In the genomic region with DNA sequence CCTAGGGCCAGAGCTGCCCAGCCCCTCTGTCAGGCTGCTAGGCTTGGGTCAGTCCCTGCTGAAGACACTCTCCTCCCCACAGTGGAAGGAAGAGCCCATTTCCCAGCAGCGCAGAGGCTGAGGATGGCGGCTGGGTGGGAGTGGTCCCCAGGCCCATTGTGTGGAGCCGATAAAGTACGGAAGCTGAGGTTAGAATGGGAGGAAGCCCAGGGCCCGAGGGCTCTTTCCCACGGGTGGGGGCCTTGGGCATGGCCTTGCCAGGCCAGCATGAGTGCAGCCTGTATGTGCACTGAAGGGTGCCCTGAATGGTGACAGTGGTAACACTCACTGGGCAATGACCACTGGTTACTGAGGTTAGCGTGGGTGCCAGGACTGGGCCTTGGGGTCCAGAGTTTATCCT, we compare ENCODE assay signal across 16 cellular contexts.
DNase-seq lines count a peak whose midpoint lies in the region; ATAC-seq and TF ChIP-seq lines count a peak whose summit lies in the region.
"Had no signal": no experiment of that assay in that cellular context is flagged by ENCODE, and none has a peak within 500 bp of the region (broad histone marks: within the 10 kb centered on the region; RNA-seq: fewer than 3 reads in every experiment).

No MANE protein-coding gene starts in this region.

- CTCF ChIA-PET in CD8-positive, alpha-beta T cell (lab: Charles Lee) = interaction anchor here (0.9 to 15.1 kb wide), 22 partner anchors 10 to 315 kb away, joined by 3 to 267 read pairs (median 4); a partner anchor contains a TSS
- CTCF ChIA-PET in activated CD8-positive, alpha-beta T cell treated with anti-CD3 and anti-CD28 coated beads for 36 hours (lab: Charles Lee) = interaction anchor here (0.6 to 27.7 kb wide), 11 partner anchors 10 to 315 kb away, joined by 3 to 621 read pairs (median 9); a partner anchor contains a TSS

- H3K27ac Mint-ChIP-seq in CD8-positive, alpha-beta T cell = peak overlapping the region; percentile 16
- peak overlapping the region; percentile 80 for H3K27ac Mint-ChIP-seq in activated CD8-positive, alpha-beta T cell treated with anti-CD3 and anti-CD28 coated beads for 36 hours
- H3K27ac Mint-ChIP-seq: mesothelial cell of epicardium had no signal

- peaks cover 42% of the 10 kb centered on the region for H3K4me1 Mint-ChIP-seq in CD8-positive, alpha-beta T cell (ENCODE audit: low read depth)
- peaks cover 58% of the 10 kb centered on the region for H3K4me1 Mint-ChIP-seq in activated CD8-positive, alpha-beta T cell treated with anti-CD3 and anti-CD28 coated beads for 36 hours (ENCODE audit: low read depth)

- TF ChIP-seq POLR2A in sigmoid colon (IDR thresholded peaks at IDR 0.05) = no peak

- no peak for TF ChIP-seq CTCF in CD8-positive, alpha-beta T cell (IDR thresholded peaks at IDR 0.05)
- TF ChIP-seq CTCF in activated CD8-positive, alpha-beta T cell treated with anti-CD3 and anti-CD28 coated beads for 36 hours (IDR thresholded peaks at IDR 0.05) = no peak
- TF ChIP-seq CTCF in sigmoid colon (IDR thresholded peaks at IDR 0.05) (no peak), GM13977 (IDR thresholded peaks at IDR 0.05; ENCODE audit: extremely low read depth, insufficient read depth, missing control alignments) (no peak)

- H3K4me3 Mint-ChIP-seq in CD8-positive, alpha-beta T cell = no peak overlapping the region
- H3K4me3 Mint-ChIP-seq in activated CD8-positive, alpha-beta T cell treated with anti-CD3 and anti-CD28 coated beads for 36 hours = no peak overlapping the region
- H3K4me3 Mint-ChIP-seq: B cell, mesothelial cell of epicardium had no signal

- H3K36me3 ChIP-seq in CD8-positive, alpha-beta T cell (ENCODE audit: insufficient read depth, low read length) = peaks cover 22% of the 10 kb centered on the region
- peaks cover 0 to 13% (median 1%) of the 10 kb centered on the region in 4 donors for H3K36me3 ChIP-seq in sigmoid colon
- H3K36me3 ChIP-seq: prostate gland had no signal

- H3K27me3 ChIP-seq in CD8-positive, alpha-beta T cell (ENCODE audit: insufficient read depth, low read length) = no peaks in the 10 kb centered on the region
- H3K27me3 ChIP-seq in sigmoid colon = no peaks in the 10 kb centered on the region
- H3K27me3 ChIP-seq: SJSA1, vagina had no signal

- peaks cover 6% of the 10 kb centered on the region for H3K4me1 ChIP-seq in CD8-positive, alpha-beta T cell (ENCODE audit: insufficient read depth, low read length)
- peaks cover 0 to 34% (median 24%) of the 10 kb centered on the region in 4 donors for H3K4me1 ChIP-seq in sigmoid colon

- DNase-seq in CD8-positive, alpha-beta T cell = no peak
- no peak for DNase-seq in activated CD8-positive, alpha-beta T cell treated with anti-CD3 and anti-CD28 coated beads for 36 hours
- DNase-seq in left cardiac atrium = peak; percentile 78
- DNase-seq in sigmoid colon = peak; percentile 53
- no peak for DNase-seq in SKM-1 (lab: John Stamatoyannopoulos, UW; ENCODE audit: unreplicated experiment)
- DNase-seq in GM13977 (ENCODE audit: low spot score) = no peak
- DNase-seq: activated CD4-positive, alpha-beta T cell treated with anti-CD3 and anti-CD28 coated beads for 1 hour; NCI-H1092 had no signal

- in situ Hi-C loops in GM13977 (cut with MboI; ENCODE audit: low pct_unique_long_range_greater_than_20kb, low sequenced_read_pairs, unreplicated experiment) = no loop called here

- no peak overlapping the region for H3K27ac ChIP-seq in CD8-positive, alpha-beta T cell (ENCODE audit: low read depth, low read length)
- peak overlapping the region; percentile 4 to 53 (median 16) for H3K27ac ChIP-seq in sigmoid colon
- H3K27ac ChIP-seq: prostate gland, SJSA1, vagina had no signal

- TF ChIP-seq EP300 in sigmoid colon (IDR thresholded peaks at IDR 0.05) = no peak

- no peaks in the 10 kb centered on the region for H3K9me3 ChIP-seq in CD8-positive, alpha-beta T cell (ENCODE audit: low read length)
- no peaks in the 10 kb centered on the region for H3K9me3 ChIP-seq in sigmoid colon
- H3K9me3 ChIP-seq: prostate gland, SJSA1, vagina had no signal

- no peak overlapping the region for H3K4me3 ChIP-seq in CD8-positive, alpha-beta T cell (ENCODE audit: low read depth, low read length)
- H3K4me3 ChIP-seq in sigmoid colon = no peak overlapping the region
- H3K4me3 ChIP-seq: prostate gland, SJSA1, vagina had no signal

- no peaks in the 10 kb centered on the region for H3K27me3 Mint-ChIP-seq in CD8-positive, alpha-beta T cell (ENCODE audit: low read depth)
- no peaks in the 10 kb centered on the region for H3K27me3 Mint-ChIP-seq in activated CD8-positive, alpha-beta T cell treated with anti-CD3 and anti-CD28 coated beads for 36 hours
- H3K27me3 Mint-ChIP-seq: B cell had no signal

- H3K36me3 Mint-ChIP-seq in CD8-positive, alpha-beta T cell = peaks cover 44% of the 10 kb centered on the region
- peaks cover 32% of the 10 kb centered on the region for H3K36me3 Mint-ChIP-seq in activated CD8-positive, alpha-beta T cell treated with anti-CD3 and anti-CD28 coated beads for 36 hours (ENCODE audit: low read depth)

- H3K9me3 Mint-ChIP-seq in CD8-positive, alpha-beta T cell = no peaks in the 10 kb centered on the region
- H3K9me3 Mint-ChIP-seq in activated CD8-positive, alpha-beta T cell treated with anti-CD3 and anti-CD28 coated beads for 36 hours = no peaks in the 10 kb centered on the region
- H3K9me3 Mint-ChIP-seq: activated naive CD4-positive, alpha-beta T cell treated with anti-CD3 and anti-CD28 coated beads, Interleukin-2, amount 50 U/mL, for 72 hours; mesothelial cell of epicardium had no signal

- 65 to 77% methylated on average over 7 of the region's 7 CpGs for WGBS in sigmoid colon, 2 donors

- no peak for ATAC-seq in CD8-positive, alpha-beta T cell
- ATAC-seq in activated CD8-positive, alpha-beta T cell treated with anti-CD3 and anti-CD28 coated beads for 36 hours = no peak
- ATAC-seq in left cardiac atrium (peak in 1 of 2 donors; percentile 7), GM21423 (IDR thresholded peaks at IDR 0.05; ENCODE audit: unreplicated experiment) (no peak), GM19351 (IDR thresholded peaks at IDR 0.05; ENCODE audit: unreplicated experiment) (no peak)

- intact Hi-C loops in CD8-positive, alpha-beta T cell (cut with DNase I, micrococcal nuclease) = no loop called here
- intact Hi-C loops in activated CD8-positive, alpha-beta T cell treated with anti-CD3 and anti-CD28 coated beads for 36 hours (cut with micrococcal nuclease) = no loop called here
- intact Hi-C loops in left cardiac atrium (cut with DNase I) (loop anchor here (5.0 kb wide), 2 partner anchors 82 to 142 kb away; no protein-coding TSS in a partner anchor), sigmoid colon (cut with DNase I) (loop anchor here (10.0 kb wide), 1 partner anchor 245 kb away; a partner anchor contains a TSS)

- POLR2A ChIA-PET in CD8-positive, alpha-beta T cell (lab: Charles Lee) = interaction anchor here (1.0 to 2.7 kb wide), 3 partner anchors 7 to 83 kb away, joined by 3 to 9 read pairs (median 4); no protein-coding TSS in a partner anchor
- POLR2A ChIA-PET in activated CD8-positive, alpha-beta T cell treated with anti-CD3 and anti-CD28 coated beads for 36 hours (lab: Charles Lee) = interaction anchor here (1.1 to 2.6 kb wide), 2 partner anchors 10 to 11 kb away, joined by 3 to 9 read pairs; no protein-coding TSS in a partner anchor

Comparison
In these comparisons a context has a peak if more than half of its experiments do, and no peak if none do; other contexts are left out.
1. DNase-seq: peak in left cardiac atrium (single experiment) and sigmoid colon (single experiment); none in CD8-positive, alpha-beta T cell (0 of 7), activated CD8-positive, alpha-beta T cell treated with anti-CD3 and anti-CD28 coated beads for 36 hours (single experiment), SKM-1 (single experiment) and GM13977 (single experiment).
2. intact Hi-C loops: an anchor here in left cardiac atrium (5.0 kb wide) and sigmoid colon (10.0 kb wide); none called in CD8-positive, alpha-beta T cell and activated CD8-positive, alpha-beta T cell treated with anti-CD3 and anti-CD28 coated beads for 36 hours.